Comparison of ENCODE assay signal across 14 cellular contexts in genomic region chr1:31639543-31639942, GRCh38. TPM values are rescaled to one million over a fixed set of nuclear protein-coding genes. Genes with fewer than 3 reads are reported as not detected.
DNase-seq lines count a peak whose midpoint lies in the region; ATAC-seq, FAIRE-seq and TF ChIP-seq lines count a peak whose summit lies in the region.
"Had no signal": no experiment of that assay in that cellular context is flagged by ENCODE, and none has a peak within 500 bp of the region (broad histone marks: within the 10 kb centered on the region; RNA-seq: fewer than 3 reads in every experiment).

No MANE protein-coding gene starts in this region.

- no peak overlapping the region for H3K27ac Mint-ChIP-seq in osteocyte (ENCODE audit: unreplicated experiment)
- H3K27ac Mint-ChIP-seq: activated CD4-positive, alpha-beta memory T cell treated with anti-CD3 and anti-CD28 coated beads for 36 hours; activated naive CD4-positive, alpha-beta T cell treated with anti-CD3 and anti-CD28 coated beads for 36 hours; stimulated activated memory B cell treated with anti-CD40 and anti-IgM and Interleukin-4, amounts not matched to agents 10 μg/mL and 1 μg/mL and 100 μg/mL, for 72 hours had no signal

- peaks cover 7 to 10% of the 10 kb centered on the region in 2 donors for H3K4me1 ChIP-seq in kidney (ENCODE audit: control insufficient read depth in 1 of 2, insufficient read depth in 1 of 2, low read depth in 1 of 2, low read length in 2 of 2)

- no peak overlapping the region for H3K9ac ChIP-seq in kidney (ENCODE audit: low read length in 2 of 2)

- H3K36me3 Mint-ChIP-seq in osteocyte (ENCODE audit: unreplicated experiment) = no peaks in the 10 kb centered on the region

- peak; percentile 64 for DNase-seq in CD1c-positive myeloid dendritic cell (ENCODE audit: extremely low spot score)
- DNase-seq in NOMO-1 (lab: John Stamatoyannopoulos, UW; ENCODE audit: unreplicated experiment in 2 of 2) = peak; percentile 58 to 77
- peak; percentile 90 for DNase-seq in bronchial epithelial cell (ENCODE audit: low read depth)
- DNase-seq in omental fat pad (ENCODE audit: low spot score) = no peak
- no peak for DNase-seq in kidney
- DNase-seq in osteocyte (ENCODE audit: extremely low spot score, unreplicated experiment) = no peak
- DNase-seq in T1000 (lab: John Stamatoyannopoulos, UW) = no peak
- DNase-seq: activated CD4-positive, alpha-beta memory T cell treated with anti-CD3 and anti-CD28 coated beads for 36 hours; activated naive CD4-positive, alpha-beta T cell treated with anti-CD3 and anti-CD28 coated beads for 36 hours; dermis blood vessel endothelial cell; NCI-H2227 treated with DMSO at 0.1 percent for 48 hours had no signal

- no peak overlapping the region for H3K27ac ChIP-seq in kidney (ENCODE audit: low read depth in 2 of 2, low read length in 2 of 2)

- H3K4me3 ChIP-seq in bronchial epithelial cell (ENCODE audit: low read depth, low read length) (no peak overlapping the region), kidney (ENCODE audit: low read length in 2 of 2) (no peak overlapping the region)

- no peaks in the 10 kb centered on the region for H3K9me3 Mint-ChIP-seq in osteocyte (ENCODE audit: unreplicated experiment)
- H3K9me3 Mint-ChIP-seq: activated CD4-positive, alpha-beta memory T cell treated with anti-CD3 and anti-CD28 coated beads for 36 hours; activated naive CD4-positive, alpha-beta T cell treated with anti-CD3 and anti-CD28 coated beads for 36 hours; stimulated activated memory B cell treated with anti-CD40 and anti-IgM and Interleukin-4, amounts not matched to agents 10 μg/mL and 1 μg/mL and 100 μg/mL, for 72 hours had no signal

- TF ChIP-seq CTCF in bronchial epithelial cell (IDR thresholded peaks at IDR 0.05; ENCODE audit: insufficient read depth, low read length, severe bottlenecking) (no peak), omental fat pad (IDR thresholded peaks at IDR 0.05) (no peak), kidney (IDR thresholded peaks at IDR 0.05; ENCODE audit: borderline replicate concordance, extremely low read depth, insufficient read depth) (no peak), osteocyte (IDR thresholded peaks at IDR 0.05) (no peak)

- H3K9me3 ChIP-seq in kidney (ENCODE audit: control insufficient read depth in 1 of 2, low read length in 2 of 2) = no peaks in the 10 kb centered on the region

- ATAC-seq in omental fat pad (ENCODE audit: low FRiP score) = peak; percentile 60
- ATAC-seq in HG03469 (IDR thresholded peaks at IDR 0.05; ENCODE audit: unreplicated experiment) = no peak
- ATAC-seq: stimulated activated memory B cell treated with anti-CD40 and anti-IgM and Interleukin-4, amounts not matched to agents 10 μg/mL and 1 μg/mL and 100 μg/mL, for 72 hours had no signal

- H3K4me3 Mint-ChIP-seq in osteocyte (ENCODE audit: unreplicated experiment) = no peak overlapping the region
- H3K4me3 Mint-ChIP-seq: activated CD4-positive, alpha-beta memory T cell treated with anti-CD3 and anti-CD28 coated beads for 36 hours; activated naive CD4-positive, alpha-beta T cell treated with anti-CD3 and anti-CD28 coated beads for 36 hours; stimulated activated memory B cell treated with anti-CD40 and anti-IgM and Interleukin-4, amounts not matched to agents 10 μg/mL and 1 μg/mL and 100 μg/mL, for 72 hours had no signal

- peaks cover 11% of the 10 kb centered on the region for H3K4me1 Mint-ChIP-seq in osteocyte (ENCODE audit: unreplicated experiment)

- H3K27me3 Mint-ChIP-seq in osteocyte (ENCODE audit: unreplicated experiment) = no peaks in the 10 kb centered on the region
- H3K27me3 Mint-ChIP-seq: activated CD4-positive, alpha-beta memory T cell treated with anti-CD3 and anti-CD28 coated beads for 36 hours; stimulated activated memory B cell treated with anti-CD40 and anti-IgM and Interleukin-4, amounts not matched to agents 10 μg/mL and 1 μg/mL and 100 μg/mL, for 72 hours had no signal

- no peak for FAIRE-seq in bronchial epithelial cell (lab: Jason Lieb, UNC)
- no peak for FAIRE-seq in kidney (lab: Jason Lieb, UNC)

- intact Hi-C loops in kidney (cut with DNase I) = no loop called here

- H3K27me3 ChIP-seq in bronchial epithelial cell (ENCODE audit: control insufficient read depth, insufficient read depth, low read length) = no peaks in the 10 kb centered on the region

- H3K36me3 ChIP-seq in bronchial epithelial cell (ENCODE audit: control insufficient read depth, insufficient read depth, low read length) (peaks cover 5% of the 10 kb centered on the region), kidney (ENCODE audit: control insufficient read depth in 1 of 2, insufficient read depth in 2 of 2, low read length in 2 of 2) (peaks cover 4 to 8% of the 10 kb centered on the region in 2 donors)

RNA-seq across cellular contexts. Expression of gene PEF1, which starts 5.1 kb away (rescaled TPM):
- total RNA-seq in bronchial epithelial cell (67.4 and 95.2 TPM in 2 replicates), omental fat pad (10 to 100 TPM; 54.7 to 73.5 (median 67.3) TPM), kidney (69.0 TPM), osteocyte (53.4 and 57.0 TPM in 2 replicates)
- 120 TPM for polyA plus RNA-seq in kidney (ENCODE audit: insufficient read depth, low read depth, low replicate concordance)

RNA-seq across cellular contexts. Expression of gene HCRTR1, which starts 22.1 kb away (rescaled TPM):
- total RNA-seq in bronchial epithelial cell (not detected in 2 replicates), omental fat pad (1 to 10 TPM in 1 of 4 donors, not detected in 3; 1.6 TPM), kidney (0.35 TPM), osteocyte (0.50 and 0.73 TPM in 2 replicates)
- polyA plus RNA-seq in kidney (ENCODE audit: insufficient read depth, low read depth, low replicate concordance) = not detected
- total RNA-seq: activated CD4-positive, alpha-beta memory T cell treated with anti-CD3 and anti-CD28 coated beads for 36 hours; activated naive CD4-positive, alpha-beta T cell treated with anti-CD3 and anti-CD28 coated beads for 36 hours; mononuclear cell had no signal

Comparison
In these comparisons a context has a peak if more than half of its experiments do, and no peak if none do; other contexts are left out.
1. DNase-seq: peak in CD1c-positive myeloid dendritic cell (single experiment), NOMO-1 (2 of 2) and bronchial epithelial cell (single experiment); none in omental fat pad (single experiment), kidney (single experiment), osteocyte (single experiment) and T1000 (single experiment).